Comparison of ENCODE assay signal across 1 cellular context in the genomic region with DNA sequence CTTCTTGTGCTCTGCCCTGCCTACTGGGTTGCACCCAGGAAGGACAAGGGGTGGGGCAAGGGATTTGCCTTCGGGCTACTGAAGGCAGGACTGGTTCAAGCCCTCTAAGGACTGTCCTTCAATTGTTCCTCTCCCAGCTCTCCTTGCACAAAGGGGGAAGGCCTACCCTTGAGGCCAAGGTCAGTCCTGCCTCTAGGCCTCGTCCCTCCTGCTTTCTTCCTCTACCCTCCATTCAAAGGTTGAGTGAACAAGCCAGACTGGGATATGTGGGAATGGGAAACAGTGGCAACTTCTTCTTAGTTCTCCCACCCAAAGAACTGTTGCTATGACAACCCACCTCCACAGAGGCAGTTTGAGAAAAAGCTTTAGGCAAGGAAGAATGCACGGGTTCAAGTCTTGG.
TF ChIP-seq lines count a peak whose summit lies in the region.

No MANE protein-coding gene starts in this region.

TF ChIP-seq in K562, 482 proteins besides CTCF, POLR2A, EP300 and RAD21:
- no peak for TF ChIP-seq ZNF561 (CRISPR knock-in tag; conservative IDR thresholded peaks at IDR 0.05)
- TF ChIP-seq ESRRA (IDR thresholded peaks at IDR 0.05; ENCODE audit: borderline replicate concordance, low read depth) = peak; percentile 91
- no peak for TF ChIP-seq CHAMP1 (IDR thresholded peaks at IDR 0.05)
- TF ChIP-seq RBBP5 (IDR thresholded peaks at IDR 0.05; ENCODE audit: borderline replicate concordance, insufficient read depth, low read length, poor library complexity, severe bottlenecking) = no peak
- no peak for TF ChIP-seq CC2D1A (IDR thresholded peaks at IDR 0.05)
- TF ChIP-seq, protein P1, sequence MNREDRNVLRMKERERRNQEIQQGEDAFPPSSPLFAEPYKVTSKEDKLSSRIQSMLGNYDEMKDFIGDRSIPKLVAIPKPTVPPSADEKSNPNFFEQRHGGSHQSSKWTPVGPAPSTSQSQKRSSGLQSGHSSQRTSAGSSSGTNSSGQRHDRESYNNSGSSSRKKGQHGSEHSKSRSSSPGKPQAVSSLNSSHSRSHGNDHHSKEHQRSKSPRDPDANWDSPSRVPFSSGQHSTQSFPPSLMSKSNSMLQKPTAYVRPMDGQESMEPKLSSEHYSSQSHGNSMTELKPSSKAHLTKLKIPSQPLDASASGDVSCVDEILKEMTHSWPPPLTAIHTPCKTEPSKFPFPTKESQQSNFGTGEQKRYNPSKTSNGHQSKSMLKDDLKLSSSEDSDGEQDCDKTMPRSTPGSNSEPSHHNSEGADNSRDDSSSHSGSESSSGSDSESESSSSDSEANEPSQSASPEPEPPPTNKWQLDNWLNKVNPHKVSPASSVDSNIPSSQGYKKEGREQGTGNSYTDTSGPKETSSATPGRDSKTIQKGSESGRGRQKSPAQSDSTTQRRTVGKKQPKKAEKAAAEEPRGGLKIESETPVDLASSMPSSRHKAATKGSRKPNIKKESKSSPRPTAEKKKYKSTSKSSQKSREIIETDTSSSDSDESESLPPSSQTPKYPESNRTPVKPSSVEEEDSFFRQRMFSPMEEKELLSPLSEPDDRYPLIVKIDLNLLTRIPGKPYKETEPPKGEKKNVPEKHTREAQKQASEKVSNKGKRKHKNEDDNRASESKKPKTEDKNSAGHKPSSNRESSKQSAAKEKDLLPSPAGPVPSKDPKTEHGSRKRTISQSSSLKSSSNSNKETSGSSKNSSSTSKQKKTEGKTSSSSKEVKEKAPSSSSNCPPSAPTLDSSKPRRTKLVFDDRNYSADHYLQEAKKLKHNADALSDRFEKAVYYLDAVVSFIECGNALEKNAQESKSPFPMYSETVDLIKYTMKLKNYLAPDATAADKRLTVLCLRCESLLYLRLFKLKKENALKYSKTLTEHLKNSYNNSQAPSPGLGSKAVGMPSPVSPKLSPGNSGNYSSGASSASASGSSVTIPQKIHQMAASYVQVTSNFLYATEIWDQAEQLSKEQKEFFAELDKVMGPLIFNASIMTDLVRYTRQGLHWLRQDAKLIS (CRISPR knock-in tag; IDR thresholded peaks at IDR 0.05) = no peak
- TF ChIP-seq RFX1 (IDR thresholded peaks at IDR 0.05) = peak; percentile 90
- TF ChIP-seq ZNF217 (CRISPR knock-in tag; IDR thresholded peaks at IDR 0.05) = no peak
- no peak for TF ChIP-seq PRMT5 (CRISPR knock-in tag; IDR thresholded peaks at IDR 0.05)
